8 cellular contexts compared by ENCODE assay signal in the genomic region with DNA sequence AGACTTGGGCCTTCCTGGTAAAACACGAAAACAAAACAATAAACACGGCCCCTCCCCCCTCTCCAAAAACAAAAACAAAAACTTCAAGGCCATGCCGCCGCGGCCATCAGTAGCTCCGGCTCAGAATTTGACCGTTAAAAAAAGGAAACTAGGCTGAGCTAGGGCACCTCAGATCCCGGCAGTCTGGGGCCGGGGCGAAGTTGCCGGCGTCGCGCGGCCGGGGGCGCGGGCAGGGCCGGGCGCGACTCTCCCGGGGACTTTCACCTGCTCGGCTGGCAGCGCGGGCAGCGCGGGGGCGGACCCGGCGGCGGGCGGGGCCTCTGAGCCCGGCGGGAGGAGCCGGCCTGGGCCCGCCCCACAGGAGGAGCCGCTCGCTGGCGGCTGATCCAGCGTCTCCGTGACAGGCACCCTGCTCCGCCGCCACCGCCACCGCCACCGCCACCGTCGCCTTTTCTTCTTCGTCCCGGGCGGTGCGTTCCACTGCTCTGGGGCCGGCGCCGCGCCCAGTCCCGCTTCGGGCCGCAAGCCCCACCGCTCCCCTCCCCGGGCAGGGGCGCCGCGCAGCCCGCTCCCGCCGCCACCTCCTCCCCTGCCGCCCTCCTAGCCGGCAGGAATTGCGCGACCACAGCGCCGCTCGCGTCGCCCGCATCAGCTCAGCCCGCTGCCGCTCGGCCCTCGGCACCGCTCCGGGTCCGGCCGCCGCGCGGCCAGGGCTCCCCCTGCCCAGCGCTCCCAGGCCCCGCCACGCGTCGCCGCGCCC. TPM values are rescaled to one million over a fixed set of nuclear protein-coding genes. Genes with fewer than 3 reads are reported as not detected.
DNase-seq lines count a peak whose midpoint lies in the region; ATAC-seq and TF ChIP-seq lines count a peak whose summit lies in the region.

NOS1AP (plus strand) TSS at position 358 of the 760 bp plus-strand sequence. CDS start 487 bp downstream, outside the sequence.

- TF ChIP-seq POLR2A in sigmoid colon (IDR thresholded peaks at IDR 0.05), result no peak

- DNase-seq in GM12865 (ENCODE audit: low read depth) (peak; percentile 69), NCI-H1092 (lab: John Stamatoyannopoulos, UW) (peak; percentile 76), anterior cingulate cortex (lab: John Stamatoyannopoulos, UW) (peak in 56 of 58 donors; percentile 31 to 88 (median 72)), iPS DF 6.9 (ENCODE audit: low read depth, low spot score) (no peak), sigmoid colon (peak; percentile 82), GF-D8 (lab: John Stamatoyannopoulos, UW) (no peak)
- DNase-seq in T-helper 2 cell treated with Interferon-gamma antibody and Interleukin-4, amounts not matched to agents 5 μg/mL and 100 μg/mL, for 36 hours (ENCODE audit: low spot score), result peak; percentile 82

- H3K4me1 ChIP-seq in iPS DF 6.9 (ENCODE audit: control insufficient read depth, insufficient read depth, low read length), result peaks cover 8% of the 10 kb centered on the region; the same call in 1 of the 2 replicates
- peaks cover 0 to 36% (median 22%) of the 10 kb centered on the region in 4 donors for H3K4me1 ChIP-seq in sigmoid colon

- no peak for TF ChIP-seq EP300 in sigmoid colon (IDR thresholded peaks at IDR 0.05)

- intact Hi-C loops in sigmoid colon (cut with DNase I), result loop anchor here (5.0 kb wide), 1 partner anchor 148 kb away; no protein-coding TSS in a partner anchor

- H3K4me3 ChIP-seq in GM12865 (ENCODE audit: low read depth, low read length) (peak within 1 kb of the TSS; percentile 59), iPS DF 6.9 (ENCODE audit: low read length) (peak within 1 kb of the TSS; percentile 88), sigmoid colon (peak within 1 kb of the TSS; percentile 40 to 93 (median 82))

- peak within 1 kb of the TSS; percentile 80 for H3K4me3 Mint-ChIP-seq in T-helper 2 cell treated with Interferon-gamma antibody and Interleukin-4, amounts not matched to agents 5 μg/mL and 100 μg/mL, for 36 hours

- peaks cover 69% of the 10 kb centered on the region for H3K27me3 Mint-ChIP-seq in T-helper 2 cell treated with Interferon-gamma antibody and Interleukin-4, amounts not matched to agents 5 μg/mL and 100 μg/mL, for 36 hours (ENCODE audit: low read depth)

- H3K36me3 ChIP-seq in iPS DF 6.9 (ENCODE audit: control insufficient read depth, insufficient read depth, low read length), result no peaks in the 10 kb centered on the region; the same call in 1 of the 2 replicates
- no peaks in the 10 kb centered on the region for H3K36me3 ChIP-seq in sigmoid colon

- H3K27me3 ChIP-seq in iPS DF 6.9 (ENCODE audit: control insufficient read depth, insufficient read depth, low read length) (no peaks in the 10 kb centered on the region), sigmoid colon (peaks cover 0 to 4% (median 0%) of the 10 kb centered on the region in 3 donors)

- TF ChIP-seq CTCF in GM12865 (IDR thresholded peaks at IDR 0.05; ENCODE audit: insufficient read depth, low read depth, low read length, missing control alignments), result no peak
- no peak for TF ChIP-seq CTCF in sigmoid colon (IDR thresholded peaks at IDR 0.05)

- H3K27ac ChIP-seq in iPS DF 6.9 (ENCODE audit: low read length) (no peak within 1 kb of the TSS), sigmoid colon (peak within 1 kb of the TSS; percentile 59 to 81 (median 76))

- H3K9me3 ChIP-seq in iPS DF 6.9 (ENCODE audit: control insufficient read depth, insufficient read depth, low read length) (no peaks in the 10 kb centered on the region), sigmoid colon (no peaks in the 10 kb centered on the region)

- ATAC-seq in HG02610 (IDR thresholded peaks at IDR 0.05; ENCODE audit: unreplicated experiment), result peak; percentile 100

- peaks cover 4% of the 10 kb centered on the region for H3K4me1 Mint-ChIP-seq in T-helper 2 cell treated with Interferon-gamma antibody and Interleukin-4, amounts not matched to agents 5 μg/mL and 100 μg/mL, for 36 hours (ENCODE audit: low read depth)

- whole genome bisulfite sequencing in iPS DF 6.9 (ENCODE audit: insufficient coverage, insufficient read length), result no CpG with 5 or more reads among the region's 95 CpGs
- WGBS in sigmoid colon, 2 donors, result 0 to 1% methylated on average over 95 of the region's 95 CpGs

- H3K27ac Mint-ChIP-seq in T-helper 2 cell treated with Interferon-gamma antibody and Interleukin-4, amounts not matched to agents 5 μg/mL and 100 μg/mL, for 36 hours, result no peak within 1 kb of the TSS

- no peaks in the 10 kb centered on the region for H3K36me3 Mint-ChIP-seq in T-helper 2 cell treated with Interferon-gamma antibody and Interleukin-4, amounts not matched to agents 5 μg/mL and 100 μg/mL, for 36 hours (ENCODE audit: low read depth)

- no peaks in the 10 kb centered on the region for H3K9me3 Mint-ChIP-seq in T-helper 2 cell treated with Interferon-gamma antibody and Interleukin-4, amounts not matched to agents 5 μg/mL and 100 μg/mL, for 36 hours

RNA-seq across cellular contexts. Expression of gene NOS1AP, which starts in this region (rescaled TPM):
- 10 to 100 TPM in 1 of 4 donors, 1 to 10 TPM in 3; 4.6 to 11.9 (median 7.2) TPM for total RNA-seq in sigmoid colon
- polyA plus RNA-seq in sigmoid colon, result 1 to 10 TPM; 1.2 to 3.5 (median 3.1) TPM

Comparison
In these comparisons a context has a peak if more than half of its experiments do, and no peak if none do; other contexts are left out.
1. DNase-seq: peak in GM12865 (single experiment), NCI-H1092 (single experiment), T-helper 2 cell treated with Interferon-gamma antibody and Interleukin-4, amounts not matched to agents 5 μg/mL and 100 μg/mL, for 36 hours (single experiment), anterior cingulate cortex (56 of 58) and sigmoid colon (single experiment); none in iPS DF 6.9 (single experiment) and GF-D8 (single experiment).
2. Peak in every context shown above with its lines, with median percentiles within 50 percentile points of each other: H3K4me3 ChIP-seq.